In genomic region chr7:26642416-26642815, GRCh38 we compare ENCODE assay signal across 18 cellular contexts.
DNase-seq lines count a peak whose midpoint lies in the region; ATAC-seq, FAIRE-seq and TF ChIP-seq lines count a peak whose summit lies in the region.
"Had no signal": no experiment of that assay in that cellular context is flagged by ENCODE, and none has a peak within 500 bp of the region (broad histone marks: within the 10 kb centered on the region; RNA-seq: fewer than 3 reads in every experiment).

No MANE protein-coding gene starts in this region.

- no peak overlapping the region for H2AK9ac ChIP-seq in IMR-90 (replicated peaks; ENCODE audit: low read depth, low read length, poor library complexity)

- H3K27me3 ChIP-seq in IMR-90 (ENCODE audit: control insufficient read depth, insufficient read depth, low read length) (0 out of 2 replicates have a peak, but pooled peaks cover 2% of the 10 kb centered on the region), trophoblast cell (ENCODE audit: insufficient read depth, low read length) (no peaks in the 10 kb centered on the region), upper lobe of right lung (no peaks in the 10 kb centered on the region)
- H3K27me3 ChIP-seq: BLaER1 had no signal

- no peak overlapping the region for H2BK20ac ChIP-seq in IMR-90 (ENCODE audit: low read depth, low read length)

- no peak overlapping the region for H3K4ac ChIP-seq in IMR-90 (ENCODE audit: low read depth, low read length)
- H3K4ac ChIP-seq in trophoblast cell (ENCODE audit: low read depth, low read length): no peak overlapping the region

- CTCF ChIA-PET in IMR-90 (lab: Yijun Ruan, JAX): interaction anchor here (0.6 kb wide), 1 partner anchor 635 kb away, joined by 4 read pairs; no protein-coding TSS in a partner anchor

- peak; percentile 84 for FAIRE-seq in GM12892 (lab: Jason Lieb, UNC)
- FAIRE-seq: GM19239 had no signal

- H4K20me1 ChIP-seq in IMR-90 (ENCODE audit: insufficient read depth, low read length): no peaks in the 10 kb centered on the region
- H4K20me1 ChIP-seq: BLaER1 had no signal

- no peaks in the 10 kb centered on the region for H3K9me3 ChIP-seq in IMR-90 (ENCODE audit: control insufficient read depth, insufficient read depth, low read length)
- H3K9me3 ChIP-seq in trophoblast cell (ENCODE audit: insufficient read depth, low read depth, low read length): peaks cover 3% of the 10 kb centered on the region
- no peaks in the 10 kb centered on the region for H3K9me3 ChIP-seq in upper lobe of right lung
- H3K9me3 ChIP-seq: BLaER1 had no signal

- in situ Hi-C loops in IMR-90 (cut with MboI; ENCODE audit: low sequenced_read_pairs): no loop called here

- no TSS peak for BruUV-seq in IMR-90 (replicated peaks; lab: Mats Ljungman, UMichigan)

- no peaks in the 10 kb centered on the region for H3K79me2 ChIP-seq in trophoblast cell (ENCODE audit: control insufficient read depth, insufficient read depth, low read length, poor library complexity)

- no peak overlapping the region for H3K4me3 ChIP-seq in IMR-90 (ENCODE audit: insufficient read depth, low read depth, low read length)
- H3K4me3 ChIP-seq in trophoblast cell (ENCODE audit: low read depth, low read length): peak overlapping the region; percentile 6
- H3K4me3 ChIP-seq in upper lobe of right lung: no peak overlapping the region
- H3K4me3 ChIP-seq: BLaER1, GM23338 had no signal

- ATAC-seq in IMR-90 (ENCODE audit: low read depth): no peak
- no peak for ATAC-seq in upper lobe of right lung
- ATAC-seq in HG03565 (IDR thresholded peaks at IDR 0.05; ENCODE audit: unreplicated experiment): no peak
- ATAC-seq in activated T-cell treated with anti-CD3 and anti-CD28 coated beads, Interleukin-2, amount 50 U/mL, for 4 hours: no peak
- ATAC-seq: GM23338 had no signal

- H3K79me1 ChIP-seq in IMR-90 (ENCODE audit: low read depth in 1 of 2, low read length in 2 of 2) (no peaks in the 10 kb centered on the region), trophoblast cell (ENCODE audit: low read length) (no peaks in the 10 kb centered on the region)

- no peak for TF ChIP-seq RAD21 in IMR-90 (IDR thresholded peaks at IDR 0.05; ENCODE audit: low read length)

- no peak overlapping the region for H2BK12ac ChIP-seq in trophoblast cell (ENCODE audit: low read length)

- H3K4me2 ChIP-seq in IMR-90 (ENCODE audit: low read depth, low read length): no peak overlapping the region
- H3K4me2 ChIP-seq in trophoblast cell (ENCODE audit: low read length): no peak overlapping the region
- H3K4me2 ChIP-seq: BLaER1, GM23338 had no signal

- intact Hi-C loops in IMR-90 (cut with micrococcal nuclease): no loop called here
- intact Hi-C loops in upper lobe of right lung (cut with DNase I): no loop called here

- peak overlapping the region; percentile 94 for H2BK5ac ChIP-seq in IMR-90 (ENCODE audit: low read depth, low read length, poor library complexity, severe bottlenecking)
- no peak overlapping the region for H2BK5ac ChIP-seq in trophoblast cell (ENCODE audit: low read depth, low read length, poor library complexity)

- H3K4me1 Mint-ChIP-seq in activated T-cell treated with anti-CD3 and anti-CD28 coated beads, Interleukin-2, amount 50 U/mL, for 4 hours (ENCODE audit: low read depth): no peaks in the 10 kb centered on the region
- H3K4me1 Mint-ChIP-seq: CD4-positive, alpha-beta memory T cell; GM23338 had no signal

- peaks cover 5% of the 10 kb centered on the region; the same call in 1 of the 2 replicates for H3K9me1 ChIP-seq in IMR-90 (ENCODE audit: insufficient read depth, low read length)

- no peak overlapping the region for H3K56ac ChIP-seq in IMR-90 (ENCODE audit: extremely low read depth, insufficient read depth, low read length)

- TF ChIP-seq CTCF in IMR-90 (conservative IDR thresholded peaks at IDR 0.05; ENCODE audit: low read depth, low read length) (no peak), upper lobe of right lung (IDR thresholded peaks at IDR 0.05) (no peak)

- no peak overlapping the region for H4K8ac ChIP-seq in IMR-90 (ENCODE audit: low read depth in 2 of 2, low read length in 2 of 2)
- H4K8ac ChIP-seq in trophoblast cell (ENCODE audit: low read depth, low read length): no peak overlapping the region

- no peak overlapping the region for H4K5ac ChIP-seq in IMR-90 (ENCODE audit: low read depth, low read length)

- H3K27ac ChIP-seq in IMR-90 (ENCODE audit: insufficient read depth, low read length) (no peak overlapping the region), trophoblast cell (ENCODE audit: low read depth, low read length) (no peak overlapping the region), upper lobe of right lung (no peak overlapping the region)
- H3K27ac ChIP-seq: BLaER1 had no signal

- H4K12ac ChIP-seq in trophoblast cell (ENCODE audit: low read depth, low read length): no peak overlapping the region

- 100% methylated on average over 2 of the region's 3 CpGs; no CpG with 5 or more reads in 1 of the 2 experiments for WGBS in IMR-90 (ENCODE audit: extremely low coverage in 2 of 2, insufficient read length in 1 of 2), 2 experiments
- 100% methylated on average over 1 of the region's 3 CpGs for WGBS in trophoblast cell (ENCODE audit: extremely low coverage, insufficient coverage, insufficient read length)

- H3K14ac ChIP-seq in IMR-90 (replicated peaks; ENCODE audit: low read depth, low read length): no peak overlapping the region
- no peak overlapping the region for H3K14ac ChIP-seq in trophoblast cell (ENCODE audit: low read length)

- H3K9me3 Mint-ChIP-seq in activated T-cell treated with anti-CD3 and anti-CD28 coated beads, Interleukin-2, amount 50 U/mL, for 4 hours: no peaks in the 10 kb centered on the region
- H3K9me3 Mint-ChIP-seq: CD4-positive, alpha-beta memory T cell; GM23338 had no signal

- no peak overlapping the region for H3K4me3 Mint-ChIP-seq in activated T-cell treated with anti-CD3 and anti-CD28 coated beads, Interleukin-2, amount 50 U/mL, for 4 hours
- H3K4me3 Mint-ChIP-seq: CD14-positive monocyte; CD4-positive, alpha-beta memory T cell; GM23338 had no signal

- H2AFZ ChIP-seq in IMR-90 (replicated peaks; ENCODE audit: low read length, poor library complexity) (no peak overlapping the region), trophoblast cell (ENCODE audit: insufficient read depth, low read length, poor library complexity) (no peak overlapping the region)
- H2AFZ ChIP-seq: GM23338 had no signal

- H4K91ac ChIP-seq in IMR-90 (ENCODE audit: insufficient read depth, low read depth, low read length): no peak overlapping the region
- H4K91ac ChIP-seq in trophoblast cell (ENCODE audit: low read depth, low read length): no peak overlapping the region

- H3K9ac ChIP-seq in IMR-90 (ENCODE audit: low read depth, low read length) (no peak overlapping the region), trophoblast cell (ENCODE audit: low read length) (no peak overlapping the region)
- H3K9ac ChIP-seq: BLaER1 had no signal

- H2AK5ac ChIP-seq in IMR-90 (ENCODE audit: low read depth, low read length) (no peak overlapping the region), trophoblast cell (ENCODE audit: low read length) (no peak overlapping the region)

- H2BK15ac ChIP-seq in IMR-90 (ENCODE audit: low read depth, low read length): no peak overlapping the region

- no peak overlapping the region for H3K18ac ChIP-seq in IMR-90 (ENCODE audit: low read depth, low read length)
- H3K18ac ChIP-seq in trophoblast cell (ENCODE audit: low read length): no peak overlapping the region

- H3K4me1 ChIP-seq in IMR-90 (ENCODE audit: control insufficient read depth, insufficient read depth, low read length) (no peaks in the 10 kb centered on the region), trophoblast cell (ENCODE audit: control insufficient read depth in 1 of 2, insufficient read depth in 2 of 2, low read length in 2 of 2) (no peaks in the 10 kb centered on the region), upper lobe of right lung (no peaks in the 10 kb centered on the region)
- H3K4me1 ChIP-seq: BLaER1 had no signal

- DNase-seq in GM12892 (ENCODE audit: insufficient read length) (no peak), IMR-90 (no peak), ecto neural progenitor cell (ENCODE audit: low spot score) (peak; percentile 29), trophoblast cell (no peak), upper lobe of right lung (no peak), NCI-H1092 treated with DMSO at 0.1 percent for 48 hours (lab: John Stamatoyannopoulos, UW) (no peak)
- no peak for DNase-seq in activated T-cell treated with anti-CD3 and anti-CD28 coated beads, Interleukin-2, amount 50 U/mL, for 4 hours
- DNase-seq: 8988T; CD4-positive, alpha-beta memory T cell; DMS153; DMS79; GDM1; H7 had no signal

- dilution Hi-C loops in IMR-90 (cut with HindIII; ENCODE audit: low sequenced_read_pairs, unreplicated experiment): no loop called here

- no peak for TF ChIP-seq POLR2A in GM12892 (IDR thresholded peaks at IDR 0.05; ENCODE audit: low read depth, low read length)
- no peak for TF ChIP-seq POLR2A in IMR-90 (IDR thresholded peaks at IDR 0.05; ENCODE audit: low read depth, low read length)

- POLR2A ChIA-PET in IMR-90 (lab: Charles Lee; ENCODE audit: unreplicated experiment): no interaction called here

- H3K23ac ChIP-seq in IMR-90 (ENCODE audit: low read depth, low read length): no peak overlapping the region
- H3K23ac ChIP-seq in trophoblast cell (ENCODE audit: low read length): no peak overlapping the region

- H2BK120ac ChIP-seq in IMR-90 (ENCODE audit: low read depth, low read length) (no peak overlapping the region), trophoblast cell (ENCODE audit: insufficient read depth, low read length, poor library complexity) (no peak overlapping the region)

- H3K36me3 ChIP-seq in IMR-90 (ENCODE audit: control insufficient read depth, insufficient read depth, low read length) (no peaks in the 10 kb centered on the region), trophoblast cell (ENCODE audit: control insufficient read depth in 1 of 2, insufficient read depth in 2 of 2, low read length in 2 of 2) (no peaks in the 10 kb centered on the region), upper lobe of right lung (no peaks in the 10 kb centered on the region)
- H3K36me3 ChIP-seq: BLaER1 had no signal

- H3K27me3 Mint-ChIP-seq in activated T-cell treated with anti-CD3 and anti-CD28 coated beads, Interleukin-2, amount 50 U/mL, for 4 hours (ENCODE audit: low read depth): no peaks in the 10 kb centered on the region

- no peaks in the 10 kb centered on the region for H3K36me3 Mint-ChIP-seq in activated T-cell treated with anti-CD3 and anti-CD28 coated beads, Interleukin-2, amount 50 U/mL, for 4 hours (ENCODE audit: insufficient read depth)
- H3K36me3 Mint-ChIP-seq: CD4-positive, alpha-beta memory T cell had no signal

TF ChIP-seq in IMR-90, 13 proteins besides CTCF, POLR2A, EP300 and RAD21 (continues in another document):
- TF ChIP-seq MAFK (IDR thresholded peaks at IDR 0.05; ENCODE audit: low read depth, low read length) (no peak), BHLHE40 (IDR thresholded peaks at IDR 0.05; ENCODE audit: low read depth, low read length) (no peak)
